Comparison of ENCODE assay signal across 11 cellular contexts in the genomic region with DNA sequence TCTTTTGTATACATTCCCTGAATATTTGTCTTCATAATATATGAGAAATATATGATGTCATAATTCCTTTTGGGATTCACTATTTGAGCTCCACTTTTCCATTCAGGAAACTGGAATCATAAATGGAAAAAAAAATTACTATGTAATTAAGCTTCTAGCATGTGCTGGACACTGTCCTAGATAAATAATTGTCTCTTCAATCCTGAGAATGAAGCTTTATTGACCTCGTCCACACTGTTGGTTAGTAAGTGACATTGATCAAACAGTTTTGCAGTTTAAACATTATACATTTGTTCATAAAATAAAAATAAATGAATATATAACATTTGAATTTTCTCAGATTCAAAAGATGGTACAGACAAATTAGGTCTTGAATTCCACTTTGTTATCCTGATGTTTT.
"Had no signal": no experiment of that assay in that cellular context is flagged by ENCODE, and none has a peak within 500 bp of the region (broad histone marks: within the 10 kb centered on the region; RNA-seq: fewer than 3 reads in every experiment).

No MANE protein-coding gene starts in this region.

- H2AFZ ChIP-seq: GM23248, GM23338 had no signal

- FAIRE-seq: H1, H54 had no signal

- H3K9me3 ChIP-seq: HAP-1 had no signal

- H3K27ac ChIP-seq: GM23248 had no signal

- H3K4me1 ChIP-seq: HAP-1 had no signal

- H3K4me3 ChIP-seq: GM23248, GM23338, HAP-1 had no signal

- H3K4me2 ChIP-seq: GM23338 had no signal

- ATAC-seq: GM23338, HCT116 had no signal

- DNase-seq: GM23248, GOT3, H7, H9, HCEC 1CT, HFFc6 had no signal

- H3K9ac ChIP-seq: GM23248 had no signal

- H3K36me3 ChIP-seq: HAP-1 had no signal
